Comparison of ENCODE assay signal across 8 cellular contexts in the genomic region with DNA sequence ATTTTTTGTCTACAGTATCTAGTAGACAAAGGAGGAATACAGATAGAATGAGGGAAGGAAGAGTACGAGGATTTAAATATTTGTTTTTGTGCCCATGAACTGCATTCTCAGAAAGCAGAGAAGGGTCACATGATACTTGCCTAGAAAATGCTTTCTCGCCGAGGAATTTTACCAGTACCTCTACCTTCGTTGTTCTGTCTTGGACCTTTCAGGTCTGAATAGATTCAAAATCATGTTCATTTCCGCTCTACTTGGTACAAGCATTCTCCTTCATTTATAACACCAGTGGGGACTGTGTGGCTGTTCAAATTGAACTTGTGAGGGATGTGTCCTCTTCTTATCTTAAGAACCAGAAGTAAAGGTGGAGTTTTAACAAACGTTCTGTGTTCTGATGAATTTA. TPM values are rescaled to one million over a fixed set of nuclear protein-coding genes. Genes with fewer than 3 reads are reported as not detected.
A peak's percentile ranks its signal among the peaks of the same experiment; 100 is the strongest.
DNase-seq lines count a peak whose midpoint lies in the region; ATAC-seq and TF ChIP-seq lines count a peak whose summit lies in the region.

No MANE protein-coding gene starts in this region.

- H3K36me3 ChIP-seq in breast epithelium (no peaks in the 10 kb centered on the region), mucosa of rectum (ENCODE audit: control insufficient read depth in 2 of 2, insufficient read depth in 2 of 2, low read length in 2 of 2) (peaks cover 11 to 14% of the 10 kb centered on the region in 2 donors)

- peak overlapping the region; percentile 88 for H3K4me3 ChIP-seq in AG04449 (ENCODE audit: low read depth, low read length)
- H3K4me3 ChIP-seq in breast epithelium, result peak overlapping the region; percentile 81 to 96 (median 90)
- peak overlapping the region; percentile 95 to 96 for H3K4me3 ChIP-seq in mucosa of rectum (ENCODE audit: low read length in 2 of 2)

- H3K4me1 ChIP-seq in breast epithelium, result peaks cover 0 to 10% of the 10 kb centered on the region in 2 donors
- H3K4me1 ChIP-seq in mucosa of rectum (ENCODE audit: control insufficient read depth in 2 of 2, insufficient read depth in 2 of 2, low read length in 2 of 2), result peaks cover 24 to 28% of the 10 kb centered on the region in 2 donors

- POLR2A ChIA-PET in AG04449 (lab: Yijun Ruan, JAX), result no interaction called here

- DNase-seq in AG04449 (ENCODE audit: low read depth, low spot score), result no peak
- peak; percentile 24 for DNase-seq in KBM-7
- no peak for DNase-seq in breast epithelium (ENCODE audit: low spot score in 2 of 2)
- DNase-seq in SKM-1 treated with dmso at 0.1 percent for 144 hours (lab: John Stamatoyannopoulos, UW; ENCODE audit: unreplicated experiment), result no peak
- no peak for DNase-seq in globus pallidus (ENCODE audit: low spot score)
- DNase-seq in epidermal melanocyte (ENCODE audit: insufficient read length, low spot score), result no peak

- peak overlapping the region; percentile 95 to 96 for H3K9ac ChIP-seq in mucosa of rectum (ENCODE audit: low read depth in 1 of 2, low read length in 2 of 2)

- no peak for TF ChIP-seq POLR2A in breast epithelium (IDR thresholded peaks at IDR 0.05)

- in situ Hi-C loops in KBM-7 (cut with MboI; ENCODE audit: low pct_unique_long_range_greater_than_20kb, low sequenced_read_pairs), result no loop called here

- CTCF ChIA-PET in AG04449 (lab: Yijun Ruan, JAX), result no interaction called here

- H3K27ac ChIP-seq in breast epithelium, result peak overlapping the region; percentile 37 to 95
- peak overlapping the region in 1 of 2 donors; percentile 94 for H3K27ac ChIP-seq in mucosa of rectum (ENCODE audit: low read depth in 2 of 2, low read length in 2 of 2)

- H3K9me3 ChIP-seq in breast epithelium (no peaks in the 10 kb centered on the region), mucosa of rectum (ENCODE audit: control insufficient read depth in 2 of 2, low read length in 2 of 2) (no peaks in the 10 kb centered on the region)

- no peak for TF ChIP-seq CTCF in AG04449 (IDR thresholded peaks at IDR 0.05; ENCODE audit: insufficient read depth, low read length, missing control alignments)
- no peak for TF ChIP-seq CTCF in breast epithelium (IDR thresholded peaks at IDR 0.05)

- ATAC-seq in GM21367 (IDR thresholded peaks at IDR 0.05; ENCODE audit: unreplicated experiment), result no peak

- H3K27me3 ChIP-seq in breast epithelium (no peaks in the 10 kb centered on the region), mucosa of rectum (ENCODE audit: control insufficient read depth in 2 of 2, insufficient read depth in 2 of 2, low read length in 2 of 2) (no peaks in the 10 kb centered on the region)

- intact Hi-C loops in breast epithelium (cut with DNase I; ENCODE audit: low total_unique reads), result no loop called here

RNA-seq across cellular contexts. Expression of a gene that starts 1.9 kb away (rescaled TPM):
- 10 to 100 TPM; 19.7 to 28.2 (median 21.6) TPM for total RNA-seq in breast epithelium
